Comparison of ENCODE assay signal across 15 cellular contexts in genomic region chr19:35713904-35714440, GRCh38. TPM values are rescaled to one million over a fixed set of nuclear protein-coding genes. Genes with fewer than 3 reads are reported as not detected.
DNase-seq lines count a peak whose midpoint lies in the region; ATAC-seq, FAIRE-seq and TF ChIP-seq lines count a peak whose summit lies in the region.
"Had no signal": no experiment of that assay in that cellular context is flagged by ENCODE, and none has a peak within 500 bp of the region (broad histone marks: within the 10 kb centered on the region; RNA-seq: fewer than 3 reads in every experiment).

No MANE protein-coding gene starts in this region.

- peaks cover 32% of the 10 kb centered on the region for H3K36me3 Mint-ChIP-seq in activated CD8-positive, alpha-beta memory T cell treated with anti-CD3 and anti-CD28 coated beads, Interleukin-2, amount 10 ng/mL, durations not matched to agents 7 days and 5 days
- H3K36me3 Mint-ChIP-seq in activated CD8-positive, alpha-beta T cell treated with anti-CD3 and anti-CD28 coated beads, Interleukin-2, amount 10 ng/mL, durations not matched to agents 7 days and 5 days (ENCODE audit: low read depth), result peaks cover 24% of the 10 kb centered on the region
- H3K36me3 Mint-ChIP-seq in neural crest cell (ENCODE audit: low read depth), result no peaks in the 10 kb centered on the region
- no peaks in the 10 kb centered on the region for H3K36me3 Mint-ChIP-seq in CD14-positive monocyte
- H3K36me3 Mint-ChIP-seq: immature natural killer cell had no signal

- DNase-seq in activated CD8-positive, alpha-beta memory T cell treated with anti-CD3 and anti-CD28 coated beads, Interleukin-2, amount 10 ng/mL, durations not matched to agents 7 days and 5 days, result no peak
- no peak for DNase-seq in activated CD8-positive, alpha-beta memory T cell treated with anti-CD3 and anti-CD28 coated beads, Interleukin-2, amount 50 U/mL, for 4 hours
- DNase-seq in GM18507 (ENCODE audit: extremely low spot score, insufficient read length, low read depth) (no peak), neural crest cell (ENCODE audit: low read depth, low spot score) (no peak), HPDE6-E6E7 (ENCODE audit: extremely low spot score) (no peak), CD14-positive monocyte (ENCODE audit: low spot score) (no peak)
- no peak for DNase-seq in activated CD8-positive, alpha-beta T cell treated with anti-CD3 and anti-CD28 coated beads, Interleukin-2, amount 10 ng/mL, durations not matched to agents 7 days and 5 days
- DNase-seq: gastrocnemius medialis, HFFc6, immature natural killer cell, NCI-H1930, NCI-H82 had no signal

- ATAC-seq in activated CD8-positive, alpha-beta memory T cell treated with anti-CD3 and anti-CD28 coated beads, Interleukin-2, amount 10 ng/mL, durations not matched to agents 7 days and 5 days, result no peak
- ATAC-seq in activated CD8-positive, alpha-beta T cell treated with anti-CD3 and anti-CD28 coated beads, Interleukin-2, amount 10 ng/mL, durations not matched to agents 7 days and 5 days, result no peak
- no peak for ATAC-seq in GM19324 (IDR thresholded peaks at IDR 0.05; ENCODE audit: low FRiP score, unreplicated experiment)
- ATAC-seq: gastrocnemius medialis, pancreas had no signal

- intact Hi-C loops in CD14-positive monocyte (cut with micrococcal nuclease), result no loop called here

- FAIRE-seq in GM18507 (lab: Jason Lieb, UNC), result peak; percentile 55
- FAIRE-seq: pancreas had no signal

- CTCF ChIA-PET in activated CD8-positive, alpha-beta memory T cell treated with anti-CD3 and anti-CD28 coated beads, Interleukin-2, amount 10 ng/mL, durations not matched to agents 7 days and 5 days (lab: Charles Lee), result interaction anchor here (0.9 to 6.6 kb wide), 8 partner anchors 9 to 106 kb away, joined by 3 to 254 read pairs (median 4); partner anchors contain the start of genes COX6B1, LIN37 and PSENEN
- CTCF ChIA-PET in activated CD8-positive, alpha-beta T cell treated with anti-CD3 and anti-CD28 coated beads, Interleukin-2, amount 10 ng/mL, durations not matched to agents 7 days and 5 days (lab: Charles Lee), result interaction anchor here (0.7 to 6.7 kb wide), 13 partner anchors 15 to 217 kb away, joined by 3 to 266 read pairs (median 4); partner anchors contain the start of genes COX6B1, IGFLR1 and LIN37

- peak overlapping the region; percentile 89 for H3K4me3 Mint-ChIP-seq in activated CD8-positive, alpha-beta memory T cell treated with anti-CD3 and anti-CD28 coated beads, Interleukin-2, amount 10 ng/mL, durations not matched to agents 7 days and 5 days
- peak overlapping the region; percentile 83 for H3K4me3 Mint-ChIP-seq in activated CD8-positive, alpha-beta T cell treated with anti-CD3 and anti-CD28 coated beads, Interleukin-2, amount 10 ng/mL, durations not matched to agents 7 days and 5 days
- H3K4me3 Mint-ChIP-seq in neural crest cell (peak overlapping the region; percentile 75), CD14-positive monocyte (no peak overlapping the region)

- POLR2A ChIA-PET in activated CD8-positive, alpha-beta T cell treated with anti-CD3 and anti-CD28 coated beads, Interleukin-2, amount 10 ng/mL, durations not matched to agents 7 days and 5 days (lab: Charles Lee), result interaction anchor here (1.1 to 7.6 kb wide), 6 partner anchors 11 to 187 kb away, joined by 3 to 113 read pairs (median 9); partner anchors contain the start of genes NFKBID and ZBTB32

- H3K27ac Mint-ChIP-seq in activated CD8-positive, alpha-beta memory T cell treated with anti-CD3 and anti-CD28 coated beads, Interleukin-2, amount 10 ng/mL, durations not matched to agents 7 days and 5 days, result peak overlapping the region; percentile 99
- H3K27ac Mint-ChIP-seq in activated CD8-positive, alpha-beta T cell treated with anti-CD3 and anti-CD28 coated beads, Interleukin-2, amount 10 ng/mL, durations not matched to agents 7 days and 5 days, result peak overlapping the region; percentile 95
- H3K27ac Mint-ChIP-seq in neural crest cell (ENCODE audit: unreplicated experiment), result no peak overlapping the region
- H3K27ac Mint-ChIP-seq in CD14-positive monocyte, result no peak overlapping the region
- H3K27ac Mint-ChIP-seq: HFFc6 had no signal

- H3K4me1 Mint-ChIP-seq in activated CD8-positive, alpha-beta memory T cell treated with anti-CD3 and anti-CD28 coated beads, Interleukin-2, amount 10 ng/mL, durations not matched to agents 7 days and 5 days, result peaks cover 51% of the 10 kb centered on the region
- peaks cover 73% of the 10 kb centered on the region for H3K4me1 Mint-ChIP-seq in activated CD8-positive, alpha-beta T cell treated with anti-CD3 and anti-CD28 coated beads, Interleukin-2, amount 10 ng/mL, durations not matched to agents 7 days and 5 days (ENCODE audit: low read depth)
- H3K4me1 Mint-ChIP-seq in neural crest cell (peaks cover 24% of the 10 kb centered on the region), CD14-positive monocyte (peaks cover 21% of the 10 kb centered on the region)

- TF ChIP-seq CTCF in neural crest cell (conservative IDR thresholded peaks at IDR 0.05) (no peak), CD14-positive monocyte (IDR thresholded peaks at IDR 0.05) (no peak)

- H3K27me3 Mint-ChIP-seq in activated CD8-positive, alpha-beta memory T cell treated with anti-CD3 and anti-CD28 coated beads, Interleukin-2, amount 10 ng/mL, durations not matched to agents 7 days and 5 days, result no peaks in the 10 kb centered on the region
- no peaks in the 10 kb centered on the region for H3K27me3 Mint-ChIP-seq in activated CD8-positive, alpha-beta T cell treated with anti-CD3 and anti-CD28 coated beads, Interleukin-2, amount 10 ng/mL, durations not matched to agents 7 days and 5 days (ENCODE audit: low read depth)
- no peaks in the 10 kb centered on the region for H3K27me3 Mint-ChIP-seq in neural crest cell (ENCODE audit: low read depth)
- H3K27me3 Mint-ChIP-seq in CD14-positive monocyte (ENCODE audit: low read depth in 3 of 3), result peaks cover 4 to 6% (median 6%) of the 10 kb centered on the region in 3 donors

- no peaks in the 10 kb centered on the region for H3K9me3 Mint-ChIP-seq in activated CD8-positive, alpha-beta memory T cell treated with anti-CD3 and anti-CD28 coated beads, Interleukin-2, amount 10 ng/mL, durations not matched to agents 7 days and 5 days (ENCODE audit: low read depth)
- no peaks in the 10 kb centered on the region for H3K9me3 Mint-ChIP-seq in activated CD8-positive, alpha-beta T cell treated with anti-CD3 and anti-CD28 coated beads, Interleukin-2, amount 10 ng/mL, durations not matched to agents 7 days and 5 days (ENCODE audit: insufficient read depth)
- H3K9me3 Mint-ChIP-seq in neural crest cell (no peaks in the 10 kb centered on the region), CD14-positive monocyte (no peaks in the 10 kb centered on the region)
- H3K9me3 Mint-ChIP-seq: HFFc6, immature natural killer cell had no signal

RNA-seq across cellular contexts. Expression of gene KMT2B, which starts 3.8 kb away (rescaled TPM):
- 10 to 100 TPM; 70.2 to 79.8 TPM for total RNA-seq in activated CD8-positive, alpha-beta memory T cell treated with anti-CD3 and anti-CD28 coated beads, Interleukin-2, amount 10 ng/mL, durations not matched to agents 7 days and 5 days
- total RNA-seq in activated CD8-positive, alpha-beta T cell treated with anti-CD3 and anti-CD28 coated beads, Interleukin-2, amount 10 ng/mL, durations not matched to agents 7 days and 5 days, result 10 to 100 TPM; 58.0 to 64.3 TPM
- total RNA-seq in neural crest cell, result 60.1 and 64.2 TPM in 2 replicates
- under 1 TPM; 0.32 to 0.65 TPM for polyA plus RNA-seq in CD14-positive monocyte

RNA-seq across cellular contexts. Expression of gene ZBTB32, which starts 9.6 kb away (rescaled TPM):
- 100 to 1,000 TPM; 133 to 185 TPM for total RNA-seq in activated CD8-positive, alpha-beta memory T cell treated with anti-CD3 and anti-CD28 coated beads, Interleukin-2, amount 10 ng/mL, durations not matched to agents 7 days and 5 days
- 10 to 100 TPM; 37.4 to 41.4 TPM for total RNA-seq in activated CD8-positive, alpha-beta T cell treated with anti-CD3 and anti-CD28 coated beads, Interleukin-2, amount 10 ng/mL, durations not matched to agents 7 days and 5 days
- total RNA-seq in neural crest cell, result not detected in 2 replicates
- polyA plus RNA-seq in CD14-positive monocyte, result not detected
- total RNA-seq: gastrocnemius medialis, HFFc6, thoracic aorta had no signal
- polyA plus RNA-seq: immature natural killer cell had no signal

RNA-seq across cellular contexts. Expression of gene IGFLR1, which starts 28.3 kb away (rescaled TPM):
- 100 to 1,000 TPM in 1 of 2 experiments, 10 to 100 TPM in 1; 51.7 to 117 TPM for total RNA-seq in activated CD8-positive, alpha-beta memory T cell treated with anti-CD3 and anti-CD28 coated beads, Interleukin-2, amount 10 ng/mL, durations not matched to agents 7 days and 5 days
- 10 to 100 TPM; 29.9 to 37.1 TPM for total RNA-seq in activated CD8-positive, alpha-beta T cell treated with anti-CD3 and anti-CD28 coated beads, Interleukin-2, amount 10 ng/mL, durations not matched to agents 7 days and 5 days
- total RNA-seq in neural crest cell, result 4.2 and 6.3 TPM in 2 replicates
- polyA plus RNA-seq in CD14-positive monocyte, result 100 to 1,000 TPM; 119 to 144 TPM

RNA-seq across cellular contexts. Expression of gene U2AF1L4, which starts 31.2 kb away (rescaled TPM):
- 10 to 100 TPM; 25.1 to 35.6 TPM for total RNA-seq in activated CD8-positive, alpha-beta memory T cell treated with anti-CD3 and anti-CD28 coated beads, Interleukin-2, amount 10 ng/mL, durations not matched to agents 7 days and 5 days
- total RNA-seq in activated CD8-positive, alpha-beta T cell treated with anti-CD3 and anti-CD28 coated beads, Interleukin-2, amount 10 ng/mL, durations not matched to agents 7 days and 5 days, result 10 to 100 TPM; 23.3 to 24.0 TPM
- total RNA-seq in neural crest cell, result 19.4 and 21.6 TPM in 2 replicates
- 1 to 10 TPM; 6.2 to 8.7 TPM for polyA plus RNA-seq in CD14-positive monocyte

RNA-seq across cellular contexts. Expression of gene PSENEN, which starts 31.5 kb away (rescaled TPM):
- total RNA-seq in activated CD8-positive, alpha-beta memory T cell treated with anti-CD3 and anti-CD28 coated beads, Interleukin-2, amount 10 ng/mL, durations not matched to agents 7 days and 5 days, result 10 to 100 TPM; 39.1 to 49.0 TPM
- 10 to 100 TPM; 44.1 to 48.2 TPM for total RNA-seq in activated CD8-positive, alpha-beta T cell treated with anti-CD3 and anti-CD28 coated beads, Interleukin-2, amount 10 ng/mL, durations not matched to agents 7 days and 5 days
- total RNA-seq in neural crest cell, result 67.3 and 69.2 TPM in 2 replicates
- 100 to 1,000 TPM; 129 to 149 TPM for polyA plus RNA-seq in CD14-positive monocyte

Comparison
In these comparisons a context has a peak if more than half of its experiments do, and no peak if none do; other contexts are left out.
1. H3K27ac Mint-ChIP-seq: peak in activated CD8-positive, alpha-beta memory T cell treated with anti-CD3 and anti-CD28 coated beads, Interleukin-2, amount 10 ng/mL, durations not matched to agents 7 days and 5 days (single experiment) and activated CD8-positive, alpha-beta T cell treated with anti-CD3 and anti-CD28 coated beads, Interleukin-2, amount 10 ng/mL, durations not matched to agents 7 days and 5 days (single experiment); none in neural crest cell (single experiment) and CD14-positive monocyte (0 of 7).
2. H3K4me3 Mint-ChIP-seq: peak in activated CD8-positive, alpha-beta memory T cell treated with anti-CD3 and anti-CD28 coated beads, Interleukin-2, amount 10 ng/mL, durations not matched to agents 7 days and 5 days (single experiment), activated CD8-positive, alpha-beta T cell treated with anti-CD3 and anti-CD28 coated beads, Interleukin-2, amount 10 ng/mL, durations not matched to agents 7 days and 5 days (single experiment) and neural crest cell (single experiment); none in CD14-positive monocyte (0 of 2).
3. RNA of gene ZBTB32, which starts 9.6 kb away (total RNA-seq): 133 to 185 TPM in activated CD8-positive, alpha-beta memory T cell treated with anti-CD3 and anti-CD28 coated beads, Interleukin-2, amount 10 ng/mL, durations not matched to agents 7 days and 5 days and 37.4 to 41.4 TPM in activated CD8-positive, alpha-beta T cell treated with anti-CD3 and anti-CD28 coated beads, Interleukin-2, amount 10 ng/mL, durations not matched to agents 7 days and 5 days; not detected in neural crest cell; every median in the first group is over 10 times any median in the second.